In the genomic region with DNA sequence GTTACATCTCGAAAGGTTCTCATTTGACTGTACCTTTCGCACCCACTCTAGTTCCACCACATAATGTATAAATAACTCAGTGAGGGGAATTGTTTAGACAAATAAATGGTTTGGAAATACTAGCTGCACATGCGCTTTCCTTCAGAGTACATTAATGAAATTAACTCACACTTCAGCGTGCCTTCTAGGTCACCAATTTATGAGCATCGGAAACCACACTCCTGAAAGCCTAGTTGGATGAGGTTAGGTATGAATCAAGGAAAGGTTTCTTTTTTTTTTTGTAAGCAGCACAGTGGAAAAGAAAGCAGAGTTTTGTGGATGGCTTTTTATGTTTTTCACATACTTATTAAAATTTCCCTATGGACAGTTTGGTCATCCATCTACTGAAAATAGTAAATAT, we compare ENCODE assay signal across 22 cellular contexts.
DNase-seq lines count a peak whose midpoint lies in the region; TF ChIP-seq lines count a peak whose summit lies in the region.
"Had no signal": no experiment of that assay in that cellular context is flagged by ENCODE, and none has a peak within 500 bp of the region (broad histone marks: within the 10 kb centered on the region; RNA-seq: fewer than 3 reads in every experiment).

No MANE protein-coding gene starts in this region.

- H3K36me3 Mint-ChIP-seq in mesothelial cell of epicardium: no peaks in the 10 kb centered on the region
- H3K36me3 Mint-ChIP-seq in endothelial cell (ENCODE audit: low read depth, unreplicated experiment): no peaks in the 10 kb centered on the region
- H3K36me3 Mint-ChIP-seq: CD8-positive, alpha-beta T cell had no signal

- H3K27ac ChIP-seq in HEK293 (ENCODE audit: extremely low read depth, low read depth, low read length): no peak overlapping the region
- H3K27ac ChIP-seq: 22Rv1, C4-2B, PC-9 had no signal

- H3K9me3 Mint-ChIP-seq in mesothelial cell of epicardium: peaks cover 11% of the 10 kb centered on the region
- no peaks in the 10 kb centered on the region for H3K9me3 Mint-ChIP-seq in endothelial cell (ENCODE audit: unreplicated experiment)

- H3K27ac Mint-ChIP-seq in mesothelial cell of epicardium (peak overlapping the region; percentile 47), endothelial cell (ENCODE audit: unreplicated experiment) (no peak overlapping the region)
- H3K27ac Mint-ChIP-seq: B cell; CD8-positive, alpha-beta T cell had no signal

- CTCF ChIA-PET in HEK293 (lab: Yijun Ruan, JAX): interaction anchor here (0.7 kb wide), 1 partner anchor 388 kb away, joined by 3 read pairs; no protein-coding TSS in a partner anchor

- H3K4me3 ChIP-seq in HEK293 (ENCODE audit: low read depth, low read length): no peak overlapping the region
- H3K4me3 ChIP-seq: MG63, PC-9 had no signal

- DNase-seq in EH (ENCODE audit: low read depth): peak; percentile 49
- peak; percentile 31 for DNase-seq in astrocyte of the hippocampus (ENCODE audit: low read depth, low spot score)
- no peak for DNase-seq in mesothelial cell of epicardium (ENCODE audit: low spot score in 2 of 2, unreplicated experiment in 2 of 2)
- no peak for DNase-seq in SW480 (ENCODE audit: low spot score)
- DNase-seq in NCI-H1092 treated with DMSO at 0.1 percent for 48 hours (lab: John Stamatoyannopoulos, UW): no peak
- DNase-seq in NCI-H226: no peak
- DNase-seq in endothelial cell (ENCODE audit: low spot score): no peak
- DNase-seq: Caco-2; CD8-positive, alpha-beta T cell; DMS79; KG1; MG63; NCI-H2029; NCI-H446 treated with DMSO at 0.1 percent for 48 hours; NCI-H526 treated with DMSO at 0.1 percent for 48 hours; PC-9; Right ventricle myocardium superior; RPMI8226 had no signal

- H3K4me3 Mint-ChIP-seq in mesothelial cell of epicardium (no peak overlapping the region), endothelial cell (ENCODE audit: unreplicated experiment) (no peak overlapping the region)
- H3K4me3 Mint-ChIP-seq: B cell; CD8-positive, alpha-beta T cell had no signal

- POLR2A ChIA-PET in HEK293 (lab: Yijun Ruan, JAX): no interaction called here

- H3K4me1 Mint-ChIP-seq in mesothelial cell of epicardium (peaks cover 25% of the 10 kb centered on the region), endothelial cell (ENCODE audit: unreplicated experiment) (no peaks in the 10 kb centered on the region)
- H3K4me1 Mint-ChIP-seq: B cell had no signal

- H3K27me3 Mint-ChIP-seq in mesothelial cell of epicardium (ENCODE audit: low read depth) (no peaks in the 10 kb centered on the region), endothelial cell (ENCODE audit: unreplicated experiment) (no peaks in the 10 kb centered on the region)

- no peaks in the 10 kb centered on the region for H3K9me3 ChIP-seq in HEK293 (ENCODE audit: control insufficient read depth, insufficient read depth, low read depth, low read length)
- H3K9me3 ChIP-seq: Caco-2, MG63 had no signal

- no peak for TF ChIP-seq CTCF in HEK293 (tag by site-specific recombination; IDR thresholded peaks at IDR 0.05)
- no peak for TF ChIP-seq CTCF in mesothelial cell of epicardium (IDR thresholded peaks at IDR 0.05; ENCODE audit: unreplicated experiment)
- no peak for TF ChIP-seq CTCF in endothelial cell (IDR thresholded peaks at IDR 0.05; ENCODE audit: unreplicated experiment)

- peaks cover 13% of the 10 kb centered on the region for H3K4me1 ChIP-seq in HEK293 (ENCODE audit: control insufficient read depth, insufficient read depth, low read length)
- H3K4me1 ChIP-seq: Caco-2 had no signal

- no peaks in the 10 kb centered on the region for H3K36me3 ChIP-seq in HEK293 (ENCODE audit: control insufficient read depth in 2 of 2, insufficient read depth in 1 of 2, low read length in 2 of 2)
- H3K36me3 ChIP-seq: MG63 had no signal

TF ChIP-seq in HEK293, 187 proteins besides CTCF, POLR2A, EP300 and RAD21:
- TF ChIP-seq OVOL3 (tag by site-specific recombination; IDR thresholded peaks at IDR 0.05): no peak
- no peak for TF ChIP-seq ZNF202 (tag by site-specific recombination; IDR thresholded peaks at IDR 0.05; ENCODE audit: borderline replicate concordance)
- no peak for TF ChIP-seq ZNF580 (tag by site-specific recombination; IDR thresholded peaks at IDR 0.05)
- peak; percentile 41; the same call in 1 of the 2 replicates for TF ChIP-seq ZNF513 (tag by site-specific recombination; IDR thresholded peaks at IDR 0.05)
- TF ChIP-seq HOXC10 (CRISPR knock-in tag; IDR thresholded peaks at IDR 0.05): no peak
- TF ChIP-seq ZNF548 (tag by site-specific recombination; IDR thresholded peaks at IDR 0.05): no peak
- no peak for TF ChIP-seq EGR2 (tag by site-specific recombination; IDR thresholded peaks at IDR 0.05; ENCODE audit: low read depth)
- no peak for TF ChIP-seq ZNF610 (tag by site-specific recombination; IDR thresholded peaks at IDR 0.05; ENCODE audit: borderline replicate concordance)
- TF ChIP-seq, protein P1, sequence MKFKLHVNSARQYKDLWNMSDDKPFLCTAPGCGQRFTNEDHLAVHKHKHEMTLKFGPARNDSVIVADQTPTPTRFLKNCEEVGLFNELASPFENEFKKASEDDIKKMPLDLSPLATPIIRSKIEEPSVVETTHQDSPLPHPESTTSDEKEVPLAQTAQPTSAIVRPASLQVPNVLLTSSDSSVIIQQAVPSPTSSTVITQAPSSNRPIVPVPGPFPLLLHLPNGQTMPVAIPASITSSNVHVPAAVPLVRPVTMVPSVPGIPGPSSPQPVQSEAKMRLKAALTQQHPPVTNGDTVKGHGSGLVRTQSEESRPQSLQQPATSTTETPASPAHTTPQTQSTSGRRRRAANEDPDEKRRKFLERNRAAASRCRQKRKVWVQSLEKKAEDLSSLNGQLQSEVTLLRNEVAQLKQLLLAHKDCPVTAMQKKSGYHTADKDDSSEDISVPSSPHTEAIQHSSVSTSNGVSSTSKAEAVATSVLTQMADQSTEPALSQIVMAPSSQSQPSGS (tag by site-specific recombination; IDR thresholded peaks at IDR 0.05; ENCODE audit: low read depth): no peak
- no peak for TF ChIP-seq ZNF157 (tag by site-specific recombination; IDR thresholded peaks at IDR 0.05)
- TF ChIP-seq ZNF37A (tag by site-specific recombination; IDR thresholded peaks at IDR 0.05): no peak
- TF ChIP-seq, protein P2, sequence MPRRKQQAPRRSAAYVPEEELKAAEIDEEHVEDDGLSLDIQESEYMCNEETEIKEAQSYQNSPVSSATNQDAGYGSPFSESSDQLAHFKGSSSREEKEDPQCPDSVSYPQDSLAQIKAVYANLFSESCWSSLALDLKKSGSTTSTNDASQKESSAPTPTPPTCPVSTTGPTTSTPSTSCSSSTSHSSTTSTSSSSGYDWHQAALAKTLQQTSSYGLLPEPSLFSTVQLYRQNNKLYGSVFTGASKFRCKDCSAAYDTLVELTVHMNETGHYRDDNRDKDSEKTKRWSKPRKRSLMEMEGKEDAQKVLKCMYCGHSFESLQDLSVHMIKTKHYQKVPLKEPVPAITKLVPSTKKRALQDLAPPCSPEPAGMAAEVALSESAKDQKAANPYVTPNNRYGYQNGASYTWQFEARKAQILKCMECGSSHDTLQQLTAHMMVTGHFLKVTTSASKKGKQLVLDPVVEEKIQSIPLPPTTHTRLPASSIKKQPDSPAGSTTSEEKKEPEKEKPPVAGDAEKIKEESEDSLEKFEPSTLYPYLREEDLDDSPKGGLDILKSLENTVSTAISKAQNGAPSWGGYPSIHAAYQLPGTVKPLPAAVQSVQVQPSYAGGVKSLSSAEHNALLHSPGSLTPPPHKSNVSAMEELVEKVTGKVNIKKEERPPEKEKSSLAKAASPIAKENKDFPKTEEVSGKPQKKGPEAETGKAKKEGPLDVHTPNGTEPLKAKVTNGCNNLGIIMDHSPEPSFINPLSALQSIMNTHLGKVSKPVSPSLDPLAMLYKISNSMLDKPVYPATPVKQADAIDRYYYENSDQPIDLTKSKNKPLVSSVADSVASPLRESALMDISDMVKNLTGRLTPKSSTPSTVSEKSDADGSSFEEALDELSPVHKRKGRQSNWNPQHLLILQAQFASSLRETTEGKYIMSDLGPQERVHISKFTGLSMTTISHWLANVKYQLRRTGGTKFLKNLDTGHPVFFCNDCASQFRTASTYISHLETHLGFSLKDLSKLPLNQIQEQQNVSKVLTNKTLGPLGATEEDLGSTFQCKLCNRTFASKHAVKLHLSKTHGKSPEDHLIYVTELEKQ (tag by site-specific recombination; IDR thresholded peaks at IDR 0.05; ENCODE audit: borderline replicate concordance): no peak
- no peak for TF ChIP-seq ZNF16 (tag by site-specific recombination; IDR thresholded peaks at IDR 0.05; ENCODE audit: low read depth)
- 0 out of 2 replicates have a peak, but pooled peaks have one; percentile 26 for TF ChIP-seq ZNF350 (tag by site-specific recombination; IDR thresholded peaks at IDR 0.05)
- TF ChIP-seq ZNF670 (tag by site-specific recombination; IDR thresholded peaks at IDR 0.05; ENCODE audit: low read depth): no peak
- TF ChIP-seq OSR2 (tag by site-specific recombination; IDR thresholded peaks at IDR 0.05): peak; percentile 42; the same call in 1 of the 2 replicates

Comparison
In these comparisons a context has a peak if more than half of its experiments do, and no peak if none do; other contexts are left out.
1. DNase-seq: peak in EH (single experiment) and astrocyte of the hippocampus (single experiment); none in mesothelial cell of epicardium (0 of 2), SW480 (single experiment), NCI-H1092 treated with DMSO at 0.1 percent for 48 hours (single experiment), NCI-H226 (single experiment) and endothelial cell (single experiment).